Comparison of ENCODE assay signal across 13 cellular contexts in genomic region chr17:46139365-46140210, GRCh38. TPM values are rescaled to one million over a fixed set of nuclear protein-coding genes. Genes with fewer than 3 reads are reported as not detected.
DNase-seq lines count a peak whose midpoint lies in the region; ATAC-seq and TF ChIP-seq lines count a peak whose summit lies in the region.
"Had no signal": no experiment of that assay in that cellular context is flagged by ENCODE, and none has a peak within 500 bp of the region (broad histone marks: within the 10 kb centered on the region; RNA-seq: fewer than 3 reads in every experiment).

No MANE protein-coding gene starts in this region.

- H3K4me1 ChIP-seq in upper lobe of right lung, result peaks cover 79% of the 10 kb centered on the region

- peak overlapping the region; percentile 89 for H3K27ac Mint-ChIP-seq in activated naive CD4-positive, alpha-beta T cell treated with anti-CD3 and anti-CD28 coated beads, Interleukin-2, amount 50 U/mL, for 24 hours
- peak overlapping the region; percentile 10 for H3K27ac Mint-ChIP-seq in endothelial cell (ENCODE audit: unreplicated experiment)

- intact Hi-C loops in upper lobe of right lung (cut with DNase I), result no loop called here

- no peak overlapping the region for H3K4me3 ChIP-seq in upper lobe of right lung

- H3K36me3 ChIP-seq in upper lobe of right lung, result no peaks in the 10 kb centered on the region

- no peaks in the 10 kb centered on the region for H3K27me3 Mint-ChIP-seq in activated naive CD4-positive, alpha-beta T cell treated with anti-CD3 and anti-CD28 coated beads, Interleukin-2, amount 50 U/mL, for 24 hours
- peaks cover 2% of the 10 kb centered on the region for H3K27me3 Mint-ChIP-seq in endothelial cell (ENCODE audit: unreplicated experiment)

- no peak overlapping the region for H3K27ac ChIP-seq in upper lobe of right lung
- H3K27ac ChIP-seq: VCaP had no signal

- no peaks in the 10 kb centered on the region for H3K27me3 ChIP-seq in upper lobe of right lung

- H3K36me3 Mint-ChIP-seq in activated naive CD4-positive, alpha-beta T cell treated with anti-CD3 and anti-CD28 coated beads, Interleukin-2, amount 50 U/mL, for 24 hours, result peaks cover 2% of the 10 kb centered on the region
- H3K36me3 Mint-ChIP-seq in endothelial cell (ENCODE audit: low read depth, unreplicated experiment), result no peaks in the 10 kb centered on the region

- no peaks in the 10 kb centered on the region for H3K9me3 Mint-ChIP-seq in activated naive CD4-positive, alpha-beta T cell treated with anti-CD3 and anti-CD28 coated beads, Interleukin-2, amount 50 U/mL, for 24 hours
- H3K9me3 Mint-ChIP-seq in endothelial cell (ENCODE audit: unreplicated experiment), result no peaks in the 10 kb centered on the region

- no peaks in the 10 kb centered on the region for H3K9me3 ChIP-seq in upper lobe of right lung

- no peak for DNase-seq in activated naive CD4-positive, alpha-beta T cell treated with anti-CD3 and anti-CD28 coated beads, Interleukin-2, amount 50 U/mL, for 16 hours
- DNase-seq in OCI-M1 (lab: John Stamatoyannopoulos, UW) (peak; percentile 19), endothelial cell (ENCODE audit: low spot score) (no peak), upper lobe of right lung (no peak)
- DNase-seq in activated effector memory CD4-positive, alpha-beta T cell treated with Interleukin-2 at 50 U/mL for 16 hours, result no peak
- DNase-seq: activated effector memory CD4-positive, alpha-beta T cell treated with anti-CD3 and anti-CD28 coated beads, Interleukin-2, amount 50 U/mL, for 16 hours; left colon; NCI-H1930; RPMI8226 had no signal

- H3K4me1 Mint-ChIP-seq in activated naive CD4-positive, alpha-beta T cell treated with anti-CD3 and anti-CD28 coated beads, Interleukin-2, amount 50 U/mL, for 24 hours, result peaks cover 97% of the 10 kb centered on the region
- H3K4me1 Mint-ChIP-seq in endothelial cell (ENCODE audit: unreplicated experiment), result peaks cover 24% of the 10 kb centered on the region

- TF ChIP-seq CTCF in endothelial cell (IDR thresholded peaks at IDR 0.05; ENCODE audit: unreplicated experiment) (no peak), upper lobe of right lung (IDR thresholded peaks at IDR 0.05) (no peak)

- H3K4me3 Mint-ChIP-seq in activated naive CD4-positive, alpha-beta T cell treated with anti-CD3 and anti-CD28 coated beads, Interleukin-2, amount 50 U/mL, for 24 hours, result peak overlapping the region; percentile 68
- no peak overlapping the region for H3K4me3 Mint-ChIP-seq in endothelial cell (ENCODE audit: unreplicated experiment)

- ATAC-seq in upper lobe of right lung (peak; percentile 78), GM19467 (IDR thresholded peaks at IDR 0.05; ENCODE audit: unreplicated experiment) (no peak), GM21367 (IDR thresholded peaks at IDR 0.05; ENCODE audit: unreplicated experiment) (no peak)

RNA-seq across cellular contexts. Expression of gene KANSL1, which starts 53.6 kb away (rescaled TPM):
- total RNA-seq in endothelial cell (ENCODE audit: unreplicated experiment) (154 TPM), upper lobe of right lung (69.8 TPM)
